Comparison of ENCODE assay signal across 1 cellular context in genomic region chr17:27892542-27892865, GRCh38.
TF ChIP-seq lines count a peak whose summit lies in the region.

No MANE protein-coding gene starts in this region.

TF ChIP-seq in HepG2, 621 proteins besides CTCF, POLR2A, EP300 and RAD21 (continued from another document):
- no peak for TF ChIP-seq ZNF770 (CRISPR knock-in tag; IDR thresholded peaks at IDR 0.05)
